8 cellular contexts compared by ENCODE assay signal in genomic region chr9:109880276-109881169, GRCh38.
DNase-seq lines count a peak whose midpoint lies in the region; ATAC-seq and TF ChIP-seq lines count a peak whose summit lies in the region.

No MANE protein-coding gene starts in this region.

- no peak overlapping the region for H2AFZ ChIP-seq in neural progenitor cell (replicated peaks)

- no peaks in the 10 kb centered on the region for H3K9me3 Mint-ChIP-seq in central memory CD8-positive, alpha-beta T cell
- H3K9me3 Mint-ChIP-seq in neural progenitor cell = no peaks in the 10 kb centered on the region

- H3K4me3 ChIP-seq in heart left ventricle (no peak overlapping the region), Peyer's patch (no peak overlapping the region), neural progenitor cell (no peak overlapping the region)

- no peak for DNase-seq in heart left ventricle
- no peak for DNase-seq in cardiac septum (ENCODE audit: low spot score)
- DNase-seq in Peyer's patch = peak in 2 of 3 donors; percentile 38 to 58
- DNase-seq in central memory CD8-positive, alpha-beta T cell (ENCODE audit: low spot score in 2 of 2) = no peak
- peak; percentile 55 for DNase-seq in neural progenitor cell (ENCODE audit: low spot score)
- DNase-seq in NCI-H128 (lab: John Stamatoyannopoulos, UW; ENCODE audit: unreplicated experiment) = no peak
- no peak for DNase-seq in cortex of kidney (lab: John Stamatoyannopoulos, UW)

- H3K27ac ChIP-seq in heart left ventricle (no peak overlapping the region), Peyer's patch (no peak overlapping the region), neural progenitor cell (no peak overlapping the region)

- H3K9me3 ChIP-seq in heart left ventricle = no peaks in the 10 kb centered on the region
- no peaks in the 10 kb centered on the region for H3K9me3 ChIP-seq in Peyer's patch
- no peaks in the 10 kb centered on the region for H3K9me3 ChIP-seq in neural progenitor cell (ENCODE audit: low read depth)

- no peaks in the 10 kb centered on the region for H3K79me2 ChIP-seq in neural progenitor cell (ENCODE audit: low read depth)

- intact Hi-C loops in heart left ventricle (cut with DNase I) (loop anchor here in 4 of 10 donors (10.0 kb wide), 2 partner anchors 106 to 306 kb away; no protein-coding TSS in a partner anchor), cardiac septum (cut with DNase I) (loop anchor here (10.0 kb wide), 1 partner anchor 176 kb away; no protein-coding TSS in a partner anchor)

- ATAC-seq in heart left ventricle (no peak), HG02884 (IDR thresholded peaks at IDR 0.05; ENCODE audit: unreplicated experiment) (peak; percentile 94)
- ATAC-seq in central memory CD8-positive, alpha-beta T cell (replicated peaks; ENCODE audit: extremely low read depth, poor library complexity, severe bottlenecking) = peak; percentile 49

- H3K4me3 Mint-ChIP-seq in central memory CD8-positive, alpha-beta T cell = no peak overlapping the region
- H3K4me3 Mint-ChIP-seq in neural progenitor cell = no peak overlapping the region

- peaks cover 20% of the 10 kb centered on the region for H3K27me3 Mint-ChIP-seq in central memory CD8-positive, alpha-beta T cell
- peaks cover 2% of the 10 kb centered on the region for H3K27me3 Mint-ChIP-seq in neural progenitor cell (ENCODE audit: insufficient read depth, low read depth)

- TF ChIP-seq CTCF in heart left ventricle (IDR thresholded peaks at IDR 0.05) (peak; percentile 38 to 67 (median 56)), Peyer's patch (IDR thresholded peaks at IDR 0.05) (peak; percentile 32 to 59 (median 46)), neural progenitor cell (IDR thresholded peaks at IDR 0.05) (peak; percentile 70)

- H3K4me1 ChIP-seq in heart left ventricle (peaks cover 0 to 20% (median 8%) of the 10 kb centered on the region in 12 donors), Peyer's patch (no peaks in the 10 kb centered on the region), neural progenitor cell (no peaks in the 10 kb centered on the region)

- no peak overlapping the region for H3K9ac ChIP-seq in neural progenitor cell

- no peak for TF ChIP-seq POLR2A in heart left ventricle (IDR thresholded peaks at IDR 0.05)
- no peak for TF ChIP-seq POLR2A in Peyer's patch (IDR thresholded peaks at IDR 0.05)

- H3K36me3 Mint-ChIP-seq in central memory CD8-positive, alpha-beta T cell (ENCODE audit: insufficient read depth) = peaks cover 1% of the 10 kb centered on the region
- H3K36me3 Mint-ChIP-seq in neural progenitor cell = no peaks in the 10 kb centered on the region

- H3F3A ChIP-seq in neural progenitor cell (ENCODE audit: low read depth) = no peaks in the 10 kb centered on the region

- 73 to 79% (median 74%) methylated on average over 10 of the region's 10 CpGs for WGBS in heart left ventricle, 4 donors

- H3K4me1 Mint-ChIP-seq in central memory CD8-positive, alpha-beta T cell = no peaks in the 10 kb centered on the region
- no peaks in the 10 kb centered on the region for H3K4me1 Mint-ChIP-seq in neural progenitor cell

- H3K36me3 ChIP-seq in heart left ventricle (peaks cover 0 to 11% (median 0%) of the 10 kb centered on the region in 9 donors), Peyer's patch (no peaks in the 10 kb centered on the region), neural progenitor cell (no peaks in the 10 kb centered on the region)

- H4K20me1 ChIP-seq in neural progenitor cell (ENCODE audit: low read depth) = no peaks in the 10 kb centered on the region

- no peak overlapping the region for H3K27ac Mint-ChIP-seq in central memory CD8-positive, alpha-beta T cell (ENCODE audit: low read depth)
- peak overlapping the region; percentile 67 for H3K27ac Mint-ChIP-seq in neural progenitor cell

- no peak overlapping the region for H3K4me2 ChIP-seq in neural progenitor cell

- no peaks in the 10 kb centered on the region for H3K27me3 ChIP-seq in heart left ventricle
- H3K27me3 ChIP-seq in Peyer's patch = peaks cover 0 to 2% of the 10 kb centered on the region in 2 donors
- H3K27me3 ChIP-seq in neural progenitor cell = no peaks in the 10 kb centered on the region

Comparison
In these comparisons a context has a peak if more than half of its experiments do, and no peak if none do; other contexts are left out.
1. ATAC-seq: peak in HG02884 (single experiment) and central memory CD8-positive, alpha-beta T cell (single experiment); none in heart left ventricle (0 of 4).
2. DNase-seq: peak in Peyer's patch (2 of 3) and neural progenitor cell (single experiment); none in heart left ventricle (0 of 5), cardiac septum (single experiment), central memory CD8-positive, alpha-beta T cell (0 of 2), NCI-H128 (single experiment) and cortex of kidney (single experiment).
3. Peak in every context shown above with its lines, with median percentiles within 50 percentile points of each other: CTCF ChIP-seq.